31 cellular contexts compared by ENCODE assay signal in genomic region chr22:47465222-47465621, GRCh38.
"Had no signal": no experiment of that assay in that cellular context is flagged by ENCODE, and none has a peak within 500 bp of the region (broad histone marks: within the 10 kb centered on the region; RNA-seq: fewer than 3 reads in every experiment).

No MANE protein-coding gene starts in this region.

- H3K4me1 ChIP-seq: adrenal gland had no signal

- H3K36me3 ChIP-seq: adrenal gland, cardiac muscle cell had no signal

- DNase-seq: activated B cell treated with CpG ODN at 0.5 μM for 24 hours; activated CD4-positive, alpha-beta memory T cell treated with anti-CD3 and anti-CD28 coated beads for 36 hours; activated CD4-positive, alpha-beta T cell treated with anti-CD3 and anti-CD28 coated beads for 4 hours; activated CD4-positive, alpha-beta T cell treated with anti-CD3 and anti-CD28 coated beads, Interleukin-2, amount 10 ng/mL, durations not matched to agents 24 days and 14 days; activated CD4-positive, alpha-beta T cell treated with anti-CD3 and anti-CD28 coated beads, Interleukin-2, amount 50 U/mL, for 1 hour; activated CD4-positive, alpha-beta T cell treated with anti-CD3 and anti-CD28 coated beads, Interleukin-2, amount 50 U/mL, for 4 hours; activated CD4-positive, CD25-positive, alpha-beta regulatory T cell treated with anti-CD3 and anti-CD28 coated beads, Interleukin-2, amount 50 U/mL, for 72 hours; activated CD8-positive, alpha-beta memory T cell treated with anti-CD3 and anti-CD28 coated beads, Interleukin-2, amount 50 U/mL, for 4 hours; activated CD8-positive, alpha-beta T cell treated with anti-CD3 and anti-CD28 coated beads for 36 hours; activated effector memory CD4-positive, alpha-beta T cell treated with anti-CD3 and anti-CD28 coated beads, Interleukin-2, amount 50 U/mL, for 16 hours; activated gamma-delta T cell treated with Interleukin-2 at 50 U/mL for 16 hours; activated naive CD4-positive, alpha-beta T cell; activated naive CD4-positive, alpha-beta T cell treated with anti-CD3 and anti-CD28 coated beads for 36 hours; activated naive CD4-positive, alpha-beta T cell treated with anti-CD3 and anti-CD28 coated beads, Interleukin-2, amount 50 U/mL, for 16 hours; activated naive CD8-positive, alpha-beta T cell treated with anti-CD3 and anti-CD28 coated beads for 36 hours; activated T-cell treated with anti-CD3 and anti-CD28 coated beads for 4 hours; activated T-cell treated with anti-CD3 and anti-CD28 coated beads, Interleukin-2, amount 50 U/mL, for 1 hour; activated T-cell treated with anti-CD3 and anti-CD28 coated beads, Interleukin-2, amount 50 U/mL, for 4 hours; activated T-cell treated with anti-CD3 and anti-CD28 coated beads, Interleukin-2, amount 50 U/mL, for 72 hours; adrenal gland; amniotic stem cell; aorta; caudate nucleus; cerebellar nuclear complex; T-helper 1 cell; T-helper 2 cell; T-helper 9 cell had no signal

- H3K27me3 ChIP-seq: adrenal gland, cardiac muscle cell had no signal

- H3K4me3 ChIP-seq: adrenal gland, cardiac muscle cell had no signal

- ATAC-seq: activated CD8-positive, alpha-beta T cell treated with anti-CD3 and anti-CD28 coated beads for 36 hours; activated naive CD4-positive, alpha-beta T cell treated with anti-CD3 and anti-CD28 coated beads, Interleukin-2, amount 50 U/mL, for 72 hours; activated T-cell treated with anti-CD3 and anti-CD28 coated beads, Interleukin-2, amount 50 U/mL, for 4 hours; activated T-cell treated with anti-CD3 and anti-CD28 coated beads, Interleukin-2, amount 50 U/mL, for 72 hours; activated T-helper 17 cell treated with anti-CD3 and anti-CD28 coated beads, Interleukin-2, amount 50 U/mL, for 72 hours had no signal

- H3K9me3 ChIP-seq: adrenal gland had no signal

- H3K27ac ChIP-seq: adrenal gland, cardiac muscle cell, VCaP had no signal
